8 cellular contexts compared by ENCODE assay signal in genomic region chr17:7260601-7261376, GRCh38. TPM values are rescaled to one million over a fixed set of nuclear protein-coding genes. Genes with fewer than 3 reads are reported as not detected.
A peak's percentile ranks its signal among the peaks of the same experiment; 100 is the strongest.
DNase-seq lines count a peak whose midpoint lies in the region; FAIRE-seq and TF ChIP-seq lines count a peak whose summit lies in the region.

No MANE protein-coding gene starts in this region.

- H3K27ac ChIP-seq in VCaP (peak overlapping the region; percentile 91), esophagus (ENCODE audit: low read depth in 2 of 2, low read length in 1 of 2) (peak overlapping the region; percentile 87 to 88)

- peaks cover 10 to 14% of the 10 kb centered on the region in 2 donors for H3K36me3 ChIP-seq in esophagus (ENCODE audit: control insufficient read depth in 2 of 2, insufficient read depth in 2 of 2, low read length in 1 of 2)

- H3K4me3 Mint-ChIP-seq in nephron progenitor cell = peak overlapping the region; percentile 70

- H3K4me1 Mint-ChIP-seq in nephron progenitor cell = peaks cover 22% of the 10 kb centered on the region

- peak overlapping the region; percentile 65 to 82 for H3K4me3 ChIP-seq in esophagus (ENCODE audit: low read depth in 1 of 2, low read length in 2 of 2)

- no peaks in the 10 kb centered on the region for H3K27me3 ChIP-seq in esophagus (ENCODE audit: control insufficient read depth in 1 of 2, insufficient read depth in 2 of 2, low read length in 2 of 2)

- WGBS in esophagus, 2 donors = 7 to 10% methylated on average over 42 to 53 of the region's 53 CpGs

- FAIRE-seq in D721Med (lab: Jason Lieb, UNC) = no peak

- peaks cover 66% of the 10 kb centered on the region for H3K27me3 Mint-ChIP-seq in nephron progenitor cell (ENCODE audit: low read depth, poor library complexity)

- TF ChIP-seq CTCF in VCaP (conservative IDR thresholded peaks at IDR 0.05) = no peak
- TF ChIP-seq CTCF in nephron progenitor cell (IDR thresholded peaks at IDR 0.05) = no peak
- TF ChIP-seq CTCF in D721Med (IDR thresholded peaks at IDR 0.05; ENCODE audit: insufficient read depth, missing control alignments) = no peak

- H3K9me3 ChIP-seq in esophagus (ENCODE audit: control insufficient read depth in 2 of 2, insufficient read depth in 1 of 2, low read depth in 1 of 2, low read length in 1 of 2) = no peaks in the 10 kb centered on the region

- peak; percentile 10 to 21 for DNase-seq in SHP77 (lab: John Stamatoyannopoulos, UW)
- no peak for DNase-seq in SHP77 treated with DMSO at 0.1 percent for 48 hours (lab: John Stamatoyannopoulos, UW)
- DNase-seq in nephron progenitor cell = peak; percentile 56
- DNase-seq in NCI-H1694 (lab: John Stamatoyannopoulos, UW) = no peak
- no peak for DNase-seq in NCI-H2227 (lab: John Stamatoyannopoulos, UW; ENCODE audit: unreplicated experiment)
- DNase-seq in D721Med (ENCODE audit: insufficient read length, low spot score) = no peak

- H3K36me3 Mint-ChIP-seq in nephron progenitor cell (ENCODE audit: low read depth) = peaks cover 35% of the 10 kb centered on the region

- no peaks in the 10 kb centered on the region for H3K4me1 ChIP-seq in esophagus (ENCODE audit: control insufficient read depth in 2 of 2, insufficient read depth in 2 of 2, low read length in 1 of 2)

- no peak overlapping the region for H3K27ac Mint-ChIP-seq in nephron progenitor cell

- no peaks in the 10 kb centered on the region for H3K9me3 Mint-ChIP-seq in nephron progenitor cell

RNA-seq across cellular contexts. Expression of gene CLDN7, which starts 1.5 kb away (rescaled TPM):
- polyA plus RNA-seq in esophagus = 100 to 1,000 TPM; 271 to 275 TPM

RNA-seq across cellular contexts. Expression of gene ELP5, which starts 8.8 kb away (rescaled TPM):
- 10 to 100 TPM; 14.7 to 39.0 TPM for polyA plus RNA-seq in esophagus

RNA-seq across cellular contexts. Expression of gene CTDNEP1, which starts 9.3 kb away (rescaled TPM):
- polyA plus RNA-seq in esophagus = 10 to 100 TPM; 42.4 to 58.5 TPM

RNA-seq across cellular contexts. Expression of gene GABARAP, which starts 18.5 kb away (rescaled TPM):
- polyA plus RNA-seq in esophagus = 100 to 1,000 TPM; 354 to 393 TPM

RNA-seq across cellular contexts. Expression of gene SLC2A4, which starts 20.7 kb away (rescaled TPM):
- polyA plus RNA-seq in esophagus = 1 to 10 TPM; 5.4 to 7.6 TPM

Comparison
In these comparisons a context has a peak if more than half of its experiments do, and no peak if none do; other contexts are left out.
1. DNase-seq: peak in SHP77 (2 of 2) and nephron progenitor cell (single experiment); none in SHP77 treated with DMSO at 0.1 percent for 48 hours (single experiment), NCI-H1694 (single experiment), NCI-H2227 (single experiment) and D721Med (single experiment).